ENCODE assay signal across 25 cellular contexts in genomic region chrX:69564665-69565064, GRCh38. TPM values are rescaled to one million over a fixed set of nuclear protein-coding genes. Genes with fewer than 3 reads are reported as not detected.
DNase-seq lines count a peak whose midpoint lies in the region; ATAC-seq and TF ChIP-seq lines count a peak whose summit lies in the region.
"Had no signal": no experiment of that assay in that cellular context is flagged by ENCODE, and none has a peak within 500 bp of the region (broad histone marks: within the 10 kb centered on the region; RNA-seq: fewer than 3 reads in every experiment).

No MANE protein-coding gene starts in this region.

- POLR2A ChIA-PET in WTC11 (lab: Charles Lee), result no interaction called here

- ATAC-seq in GM23338 (no peak), WTC11 (peak; percentile 52)
- ATAC-seq: A549, GM12878, HCT116, T-cell had no signal

- peaks cover 6% of the 10 kb centered on the region; the same call in 1 of the 2 replicates for H3K4me1 ChIP-seq in GM23338 (ENCODE audit: insufficient read depth)
- H3K4me1 ChIP-seq: A549; BLaER1 treated with 17β-estradiol and CSF1 and Interleukin-3, amounts not matched to agents 10 nM and 100 nM had no signal

- no peak overlapping the region for H3K4me2 ChIP-seq in GM23338
- H3K4me2 ChIP-seq: A549; BLaER1 treated with 17β-estradiol and CSF1 and Interleukin-3, amounts not matched to agents 10 nM and 100 nM; PC-9 had no signal

- H3K4me1 Mint-ChIP-seq in GM23338 (peaks cover 12% of the 10 kb centered on the region; the same call in 2 of the 3 replicates), WTC11 (peaks cover 24% of the 10 kb centered on the region)
- H3K4me1 Mint-ChIP-seq in activated T-helper 1 cell treated with anti-CD3 and anti-CD28 coated beads, Interleukin-12 subunit alpha, Interleukin-12 subunit beta, Interleukin-2, Interleukin-4 antibody, amounts not matched to agents 30 ng/mL and 10 ng/mL and 1 ng/mL, durations not matched to agents 14 hours and 24 hours and 36 hours (ENCODE audit: low read depth), result no peaks in the 10 kb centered on the region
- H3K4me1 Mint-ChIP-seq: T-cell had no signal

- no peak overlapping the region for H3K4me3 ChIP-seq in GM23338
- H3K4me3 ChIP-seq: A549; BLaER1 treated with 17β-estradiol and CSF1 and Interleukin-3, amounts not matched to agents 10 nM and 100 nM; GM12878; PC-9 had no signal

- H3K27me3 Mint-ChIP-seq in GM23338 (ENCODE audit: insufficient read depth, low read depth, poor library complexity), result no peaks in the 10 kb centered on the region
- no peaks in the 10 kb centered on the region; the same call in 1 of the 2 replicates for H3K27me3 Mint-ChIP-seq in WTC11 (ENCODE audit: low read depth)
- H3K27me3 Mint-ChIP-seq in activated T-helper 1 cell treated with anti-CD3 and anti-CD28 coated beads, Interleukin-12 subunit alpha, Interleukin-12 subunit beta, Interleukin-2, Interleukin-4 antibody, amounts not matched to agents 30 ng/mL and 10 ng/mL and 1 ng/mL, durations not matched to agents 14 hours and 24 hours and 36 hours (ENCODE audit: insufficient read depth), result no peaks in the 10 kb centered on the region
- H3K27me3 Mint-ChIP-seq: CD4-positive, alpha-beta T cell had no signal

- no peaks in the 10 kb centered on the region for H3K27me3 ChIP-seq in GM23338 (ENCODE audit: insufficient read depth)

- TF ChIP-seq CTCF in GM23338 (conservative IDR thresholded peaks at IDR 0.05; ENCODE audit: low read depth in 2 of 2) (no peak), WTC11 (IDR thresholded peaks at IDR 0.05) (no peak)

- H3K27ac Mint-ChIP-seq in GM23338 (no peak overlapping the region), WTC11 (no peak overlapping the region; the same call in 1 of the 2 replicates)
- no peak overlapping the region for H3K27ac Mint-ChIP-seq in activated T-helper 1 cell treated with anti-CD3 and anti-CD28 coated beads, Interleukin-12 subunit alpha, Interleukin-12 subunit beta, Interleukin-2, Interleukin-4 antibody, amounts not matched to agents 30 ng/mL and 10 ng/mL and 1 ng/mL, durations not matched to agents 14 hours and 24 hours and 36 hours
- H3K27ac Mint-ChIP-seq: CD4-positive, alpha-beta T cell; T-cell had no signal

- H3F3A ChIP-seq in GM23338 (replicated peaks; ENCODE audit: low read depth), result no peaks in the 10 kb centered on the region

- H3K36me3 ChIP-seq in GM23338 (ENCODE audit: insufficient read depth), result no peaks in the 10 kb centered on the region
- H3K36me3 ChIP-seq: BLaER1 treated with 17β-estradiol and CSF1 and Interleukin-3, amounts not matched to agents 10 nM and 100 nM had no signal

- H3K4me3 Mint-ChIP-seq in GM23338, result no peak overlapping the region
- H3K4me3 Mint-ChIP-seq in WTC11, result no peak overlapping the region
- H3K4me3 Mint-ChIP-seq in activated T-helper 1 cell treated with anti-CD3 and anti-CD28 coated beads, Interleukin-12 subunit alpha, Interleukin-12 subunit beta, Interleukin-2, Interleukin-4 antibody, amounts not matched to agents 30 ng/mL and 10 ng/mL and 1 ng/mL, durations not matched to agents 14 hours and 24 hours and 36 hours, result no peak overlapping the region
- H3K4me3 Mint-ChIP-seq: CD4-positive, alpha-beta T cell; T-cell had no signal

- H3K9me3 Mint-ChIP-seq in GM23338, result peaks cover 6% of the 10 kb centered on the region; the same call in 2 of the 3 replicates
- peaks cover 11% of the 10 kb centered on the region for H3K9me3 Mint-ChIP-seq in WTC11
- H3K9me3 Mint-ChIP-seq in activated T-helper 1 cell treated with anti-CD3 and anti-CD28 coated beads, Interleukin-12 subunit alpha, Interleukin-12 subunit beta, Interleukin-2, Interleukin-4 antibody, amounts not matched to agents 30 ng/mL and 10 ng/mL and 1 ng/mL, durations not matched to agents 14 hours and 24 hours and 36 hours, result no peaks in the 10 kb centered on the region
- H3K9me3 Mint-ChIP-seq: CD4-positive, alpha-beta T cell; T-cell had no signal

- H3K79me2 ChIP-seq in GM23338 (replicated peaks; ENCODE audit: insufficient read depth), result no peaks in the 10 kb centered on the region

- no peak overlapping the region for H2AFZ ChIP-seq in GM23338
- H2AFZ ChIP-seq: PC-9 had no signal

- 0 out of 2 replicates have a peak overlapping the region, but pooled peaks have one; percentile 55 for H3K27ac ChIP-seq in GM23338 (ENCODE audit: low read depth)
- H3K27ac ChIP-seq: A549; BLaER1 treated with 17β-estradiol and CSF1 and Interleukin-3, amounts not matched to agents 10 nM and 100 nM; PC-9 had no signal

- intact Hi-C loops in activated T-helper 1 cell treated with anti-CD3 and anti-CD28 coated beads, Interleukin-12 subunit alpha, Interleukin-12 subunit beta, Interleukin-2, Interleukin-4 antibody, amounts not matched to agents 30 ng/mL and 10 ng/mL and 1 ng/mL, durations not matched to agents 14 hours and 24 hours and 36 hours (cut with micrococcal nuclease), result no loop called here

- H3K9me2 ChIP-seq in GM23338 (ENCODE audit: insufficient read depth), result no peaks in the 10 kb centered on the region

- H3K36me3 Mint-ChIP-seq in GM23338 (ENCODE audit: low read depth) (peaks cover 4% of the 10 kb centered on the region; the same call in 2 of the 3 replicates), WTC11 (peaks cover 5% of the 10 kb centered on the region)
- H3K36me3 Mint-ChIP-seq in activated T-helper 1 cell treated with anti-CD3 and anti-CD28 coated beads, Interleukin-12 subunit alpha, Interleukin-12 subunit beta, Interleukin-2, Interleukin-4 antibody, amounts not matched to agents 30 ng/mL and 10 ng/mL and 1 ng/mL, durations not matched to agents 14 hours and 24 hours and 36 hours (ENCODE audit: low read depth), result no peaks in the 10 kb centered on the region
- H3K36me3 Mint-ChIP-seq: T-cell had no signal

- H4K20me1 ChIP-seq in GM23338 (replicated peaks; ENCODE audit: insufficient read depth), result no peaks in the 10 kb centered on the region
- H4K20me1 ChIP-seq: BLaER1 treated with 17β-estradiol and CSF1 and Interleukin-3, amounts not matched to agents 10 nM and 100 nM had no signal

- CTCF ChIA-PET in WTC11 (lab: Charles Lee), result no interaction called here

- peak; percentile 2 for DNase-seq in GM23338 (ENCODE audit: low spot score)
- DNase-seq in WTC11 (ENCODE audit: low spot score), result no peak
- DNase-seq in islet precursor cell, result peak; percentile 76
- peak; percentile 24 for DNase-seq in renal cortical epithelial cell (ENCODE audit: low read depth)
- DNase-seq in NCI-H82 treated with DMSO at 0.1 percent for 48 hours (lab: John Stamatoyannopoulos, UW; ENCODE audit: unreplicated experiment), result no peak
- DNase-seq in stimulated activated CD8-positive, alpha-beta memory T cell treated with anti-CD3 and anti-CD28 coated beads, Interleukin-4, amount 100 ng/mL, for 48 hours, result no peak
- no peak for DNase-seq in activated T-helper 1 cell treated with anti-CD3 and anti-CD28 coated beads, Interleukin-12 subunit alpha, Interleukin-12 subunit beta, Interleukin-2, Interleukin-4 antibody, amounts not matched to agents 30 ng/mL and 10 ng/mL and 1 ng/mL, durations not matched to agents 14 hours and 24 hours and 36 hours (ENCODE audit: low spot score)
- DNase-seq: AML-193; CD4-positive, alpha-beta T cell; GDM1; Karpas-422; NCI-H1092; NCI-H1417 treated with DMSO at 0.1 percent for 48 hours; NCI-H187; NCI-H446 treated with DMSO at 0.1 percent for 48 hours; NCI-H526; NCI-H82; PC-9; RPMI8226; SHP77; T-cell had no signal

TF ChIP-seq in WTC11, 78 proteins besides CTCF, POLR2A, EP300 and RAD21 (continues in another document):
- no peak for TF ChIP-seq CREB1 (CRISPR knock-in tag; IDR thresholded peaks at IDR 0.05)
- no peak for TF ChIP-seq ZNF512 (CRISPR knock-in tag; IDR thresholded peaks at IDR 0.05; ENCODE audit: borderline replicate concordance)
- TF ChIP-seq ZNF263 (CRISPR knock-in tag; IDR thresholded peaks at IDR 0.05; ENCODE audit: low read depth), result no peak
- TF ChIP-seq, protein P1, sequence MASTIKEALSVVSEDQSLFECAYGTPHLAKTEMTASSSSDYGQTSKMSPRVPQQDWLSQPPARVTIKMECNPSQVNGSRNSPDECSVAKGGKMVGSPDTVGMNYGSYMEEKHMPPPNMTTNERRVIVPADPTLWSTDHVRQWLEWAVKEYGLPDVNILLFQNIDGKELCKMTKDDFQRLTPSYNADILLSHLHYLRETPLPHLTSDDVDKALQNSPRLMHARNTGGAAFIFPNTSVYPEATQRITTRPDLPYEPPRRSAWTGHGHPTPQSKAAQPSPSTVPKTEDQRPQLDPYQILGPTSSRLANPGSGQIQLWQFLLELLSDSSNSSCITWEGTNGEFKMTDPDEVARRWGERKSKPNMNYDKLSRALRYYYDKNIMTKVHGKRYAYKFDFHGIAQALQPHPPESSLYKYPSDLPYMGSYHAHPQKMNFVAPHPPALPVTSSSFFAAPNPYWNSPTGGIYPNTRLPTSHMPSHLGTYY (CRISPR knock-in tag; IDR thresholded peaks at IDR 0.05), result no peak
- no peak for TF ChIP-seq ZBTB21 (CRISPR knock-in tag; IDR thresholded peaks at IDR 0.05; ENCODE audit: borderline replicate concordance)

RNA-seq across cellular contexts. Expression of gene EDA, which starts 51.2 kb away (rescaled TPM):
- 14.9 and 19.6 TPM in 2 replicates for total RNA-seq in GM23338 (2014; rRNA removed; shearing (Covaris generic))
- polyA plus RNA-seq in GM23338 (2016; fragmentation: Nextera tagmentation; extraction: Ambion mirVana), result 5.0 and 6.6 TPM in 2 replicates
- total RNA-seq in WTC11 (2021) (11.3 to 15.1 TPM (median 12.9 TPM) in 3 replicates), renal cortical epithelial cell (0.55 and 0.87 TPM in 2 replicates)
- total RNA-seq in activated T-helper 1 cell treated with anti-CD3 and anti-CD28 coated beads, Interleukin-12 subunit alpha, Interleukin-12 subunit beta, Interleukin-2, Interleukin-4 antibody, amounts not matched to agents 30 ng/mL and 10 ng/mL and 1 ng/mL, durations not matched to agents 14 hours and 24 hours and 36 hours, result 1.6 and 2.4 TPM in 2 replicates
- total RNA-seq: PC-9 had no signal
- polyA plus RNA-seq: GM12878 had no signal

Comparison
In these comparisons a context has a peak if more than half of its experiments do, and no peak if none do; other contexts are left out.
1. DNase-seq: peak in GM23338 (single experiment), islet precursor cell (single experiment) and renal cortical epithelial cell (single experiment); none in WTC11 (single experiment), NCI-H82 treated with DMSO at 0.1 percent for 48 hours (single experiment), stimulated activated CD8-positive, alpha-beta memory T cell treated with anti-CD3 and anti-CD28 coated beads, Interleukin-4, amount 100 ng/mL, for 48 hours (single experiment) and activated T-helper 1 cell treated with anti-CD3 and anti-CD28 coated beads, Interleukin-12 subunit alpha, Interleukin-12 subunit beta, Interleukin-2, Interleukin-4 antibody, amounts not matched to agents 30 ng/mL and 10 ng/mL and 1 ng/mL, durations not matched to agents 14 hours and 24 hours and 36 hours (single experiment).